ENCODE assay signal across 8 cellular contexts in genomic region chr11:128632151-128632791, GRCh38. TPM values are rescaled to one million over a fixed set of nuclear protein-coding genes. Genes with fewer than 3 reads are reported as not detected.
A peak's percentile ranks its signal among the peaks of the same experiment; 100 is the strongest.
DNase-seq lines count a peak whose midpoint lies in the region; ATAC-seq and TF ChIP-seq lines count a peak whose summit lies in the region.

No MANE protein-coding gene starts in this region.

- intact Hi-C loops in activated CD4-positive, alpha-beta T cell treated with anti-CD3 and anti-CD28 coated beads for 36 hours (cut with DNase I, micrococcal nuclease) = loop anchor here (1.0 to 5.0 kb wide), 6 partner anchors 125 to 601 kb away; no protein-coding TSS in a partner anchor

- peak; percentile 68 for DNase-seq in AG10803 (ENCODE audit: low read depth)
- peak; percentile 83 for DNase-seq in NAMALWA (ENCODE audit: low spot score)
- peak; percentile 74 for DNase-seq in activated CD4-positive, alpha-beta T cell treated with anti-CD3 and anti-CD28 coated beads for 36 hours
- DNase-seq in epithelial cell of esophagus (ENCODE audit: low read depth) = peak; percentile 48
- DNase-seq in nephron progenitor cell = peak; percentile 51
- no peak for DNase-seq in DMS79 treated with DMSO at 0.1 percent for 48 hours (lab: John Stamatoyannopoulos, UW)
- DNase-seq in NCI-H187 (lab: John Stamatoyannopoulos, UW) = no peak

- TF ChIP-seq CTCF in AG10803 (conservative IDR thresholded peaks at IDR 0.05; ENCODE audit: low read length) (peak; percentile 85), epithelial cell of esophagus (IDR thresholded peaks at IDR 0.05; ENCODE audit: insufficient read depth, low read depth, low read length, missing control alignments) (peak; percentile 62), nephron progenitor cell (IDR thresholded peaks at IDR 0.05) (peak; percentile 68)

- POLR2A ChIA-PET in activated CD4-positive, alpha-beta T cell treated with anti-CD3 and anti-CD28 coated beads for 36 hours (lab: Charles Lee) = interaction anchor here (0.6 to 1.9 kb wide), 5 partner anchors 113 to 460 kb away, joined by 3 to 6 read pairs (median 4); no protein-coding TSS in a partner anchor

- H3K4me3 Mint-ChIP-seq in activated CD4-positive, alpha-beta T cell treated with anti-CD3 and anti-CD28 coated beads for 36 hours = no peak overlapping the region
- H3K4me3 Mint-ChIP-seq in nephron progenitor cell = no peak overlapping the region

- no peaks in the 10 kb centered on the region for H3K9me3 Mint-ChIP-seq in activated CD4-positive, alpha-beta T cell treated with anti-CD3 and anti-CD28 coated beads for 36 hours (ENCODE audit: low read depth)
- peaks cover 3% of the 10 kb centered on the region for H3K9me3 Mint-ChIP-seq in nephron progenitor cell

- CTCF ChIA-PET in activated CD4-positive, alpha-beta T cell treated with anti-CD3 and anti-CD28 coated beads for 36 hours (lab: Charles Lee) = interaction anchor here (0.5 to 8.6 kb wide), 65 partner anchors 9 to 604 kb away, joined by 3 to 128 read pairs (median 4); no protein-coding TSS in a partner anchor

- peaks cover 49% of the 10 kb centered on the region for H3K4me1 Mint-ChIP-seq in activated CD4-positive, alpha-beta T cell treated with anti-CD3 and anti-CD28 coated beads for 36 hours
- H3K4me1 Mint-ChIP-seq in nephron progenitor cell = peaks cover 62% of the 10 kb centered on the region

- no peaks in the 10 kb centered on the region for H3K36me3 Mint-ChIP-seq in activated CD4-positive, alpha-beta T cell treated with anti-CD3 and anti-CD28 coated beads for 36 hours (ENCODE audit: low read depth)
- H3K36me3 Mint-ChIP-seq in nephron progenitor cell (ENCODE audit: low read depth) = no peaks in the 10 kb centered on the region

- peak overlapping the region; percentile 35 for H3K27ac Mint-ChIP-seq in activated CD4-positive, alpha-beta T cell treated with anti-CD3 and anti-CD28 coated beads for 36 hours
- no peak overlapping the region for H3K27ac Mint-ChIP-seq in nephron progenitor cell

- H3K27me3 Mint-ChIP-seq in activated CD4-positive, alpha-beta T cell treated with anti-CD3 and anti-CD28 coated beads for 36 hours = no peaks in the 10 kb centered on the region
- H3K27me3 Mint-ChIP-seq in nephron progenitor cell (ENCODE audit: low read depth, poor library complexity) = peaks cover 37% of the 10 kb centered on the region

- ATAC-seq in GM18498 (IDR thresholded peaks at IDR 0.05; ENCODE audit: unreplicated experiment) = peak; percentile 28
- ATAC-seq in activated CD4-positive, alpha-beta T cell treated with anti-CD3 and anti-CD28 coated beads for 36 hours = peak; percentile 30

- H3K4me3 ChIP-seq in AG10803 (ENCODE audit: low read length) = no peak overlapping the region
- no peak overlapping the region for H3K4me3 ChIP-seq in epithelial cell of esophagus (ENCODE audit: low read length)

RNA-seq across cellular contexts. Expression of gene ETS1, which starts 44.9 kb away (rescaled TPM):
- 100 to 1,000 TPM; 410 to 449 TPM for total RNA-seq in activated CD4-positive, alpha-beta T cell treated with anti-CD3 and anti-CD28 coated beads for 36 hours

Comparison
In these comparisons a context has a peak if more than half of its experiments do, and no peak if none do; other contexts are left out.
1. DNase-seq: peak in AG10803 (single experiment), NAMALWA (single experiment), activated CD4-positive, alpha-beta T cell treated with anti-CD3 and anti-CD28 coated beads for 36 hours (single experiment), epithelial cell of esophagus (single experiment) and nephron progenitor cell (single experiment); none in DMS79 treated with DMSO at 0.1 percent for 48 hours (single experiment) and NCI-H187 (0 of 2).
2. Peak in every context shown above with its lines, with median percentiles within 50 percentile points of each other: CTCF ChIP-seq.